Comparison of ENCODE assay signal across 8 cellular contexts in genomic region chr7:98283887-98284222, GRCh38. TPM values are rescaled to one million over a fixed set of nuclear protein-coding genes. Genes with fewer than 3 reads are reported as not detected.
DNase-seq lines count a peak whose midpoint lies in the region; ATAC-seq and TF ChIP-seq lines count a peak whose summit lies in the region.

No MANE protein-coding gene starts in this region.

- peak overlapping the region; percentile 56 for H3K27ac Mint-ChIP-seq in T-helper 17 cell

- peak overlapping the region; percentile 80 for H3K4me3 Mint-ChIP-seq in T-helper 17 cell

- ATAC-seq in T-helper 17 cell: no peak
- no peak for ATAC-seq in GM18873 (IDR thresholded peaks at IDR 0.05; ENCODE audit: low FRiP score, unreplicated experiment)
- ATAC-seq in GM21723 (IDR thresholded peaks at IDR 0.05; ENCODE audit: unreplicated experiment): no peak
- ATAC-seq in mucosa of descending colon: no peak

- DNase-seq in CD1c-positive myeloid dendritic cell (ENCODE audit: extremely low spot score) (peak; percentile 50), T-helper 17 cell (no peak), fibroblast of villous mesenchyme (ENCODE audit: low read depth) (no peak), prostate gland (ENCODE audit: low spot score) (no peak), MG63 (no peak), mucosa of descending colon (no peak)

- peaks cover 39% of the 10 kb centered on the region for H3K4me1 ChIP-seq in prostate gland (replicated peaks)
- peaks cover 69% of the 10 kb centered on the region for H3K4me1 ChIP-seq in mucosa of descending colon (ENCODE audit: low read depth)

- H3K36me3 ChIP-seq in prostate gland (no peaks in the 10 kb centered on the region), MG63 (no peaks in the 10 kb centered on the region; the same call in none of the 2 replicates), mucosa of descending colon (ENCODE audit: low read depth) (no peaks in the 10 kb centered on the region)

- intact Hi-C loops in prostate gland (cut with DNase I): no loop called here
- intact Hi-C loops in mucosa of descending colon (cut with DNase I, micrococcal nuclease): loop anchor here in 1 of 2 donors (10.0 kb wide), 1 partner anchor 121 kb away; the partner anchor contains the start of gene BAIAP2L1

- TF ChIP-seq POLR2A in prostate gland (IDR thresholded peaks at IDR 0.05): no peak

- peaks cover 26% of the 10 kb centered on the region for H3K4me1 Mint-ChIP-seq in T-helper 17 cell

- H3K27me3 ChIP-seq in prostate gland (replicated peaks; ENCODE audit: insufficient read depth) (no peaks in the 10 kb centered on the region), MG63 (no peaks in the 10 kb centered on the region)

- H3K27ac ChIP-seq in prostate gland: peak overlapping the region; percentile 93 to 99

- H3K4me3 ChIP-seq in fibroblast of villous mesenchyme (ENCODE audit: low read depth, low read length) (peak overlapping the region; percentile 95), prostate gland (peak overlapping the region; percentile 92 to 99), MG63 (no peak overlapping the region), mucosa of descending colon (no peak overlapping the region)

- peaks cover 2% of the 10 kb centered on the region for H3K36me3 Mint-ChIP-seq in T-helper 17 cell (ENCODE audit: low read depth)

- H3K27me3 Mint-ChIP-seq in T-helper 17 cell: no peaks in the 10 kb centered on the region

- H3K9me3 ChIP-seq in T-helper 17 cell (ENCODE audit: control insufficient read depth, low read length, poor library complexity, severe bottlenecking): no peaks in the 10 kb centered on the region
- no peaks in the 10 kb centered on the region for H3K9me3 ChIP-seq in prostate gland
- H3K9me3 ChIP-seq in MG63: no peaks in the 10 kb centered on the region
- no peaks in the 10 kb centered on the region for H3K9me3 ChIP-seq in mucosa of descending colon

- TF ChIP-seq CTCF in fibroblast of villous mesenchyme (IDR thresholded peaks at IDR 0.05; ENCODE audit: insufficient read depth, low read depth, low read length) (no peak), prostate gland (IDR thresholded peaks at IDR 0.05) (no peak), mucosa of descending colon (IDR thresholded peaks at IDR 0.05) (no peak)

- WGBS in prostate gland: 69% methylated on average over 8 of the region's 8 CpGs

RNA-seq across cellular contexts. Expression of gene BRI3, which starts 2.4 kb away (rescaled TPM):
- 10 to 100 TPM; 67.1 to 77.1 TPM for total RNA-seq in T-helper 17 cell
- total RNA-seq in fibroblast of villous mesenchyme: 59.6 and 68.6 TPM in 2 replicates
- 10 to 100 TPM; 68.5 to 85.4 TPM for total RNA-seq in prostate gland
- 12.5 and 37.3 TPM in 2 replicates for total RNA-seq in MG63 (2014; rRNA removed; shearing (Covaris generic); ENCODE audit: low replicate concordance)
- 100 to 1,000 TPM; 186 to 205 (median 202) TPM for total RNA-seq in mucosa of descending colon

RNA-seq across cellular contexts. Expression of gene TECPR1, which starts 31.8 kb away (rescaled TPM):
- 100 to 1,000 TPM in 1 of 2 donors, 10 to 100 TPM in 1; 76.5 to 100 TPM for total RNA-seq in T-helper 17 cell
- 21.6 and 26.1 TPM in 2 replicates for total RNA-seq in fibroblast of villous mesenchyme
- total RNA-seq in prostate gland: 10 to 100 TPM; 31.4 to 62.7 TPM
- total RNA-seq in MG63 (2014; rRNA removed; shearing (Covaris generic); ENCODE audit: low replicate concordance): 4.8 and 9.5 TPM in 2 replicates
- total RNA-seq in mucosa of descending colon: 10 to 100 TPM; 37.0 to 50.5 (median 45.5) TPM

Comparison
In these comparisons a context has a peak if more than half of its experiments do, and no peak if none do; other contexts are left out.
1. H3K4me3 ChIP-seq: peak in fibroblast of villous mesenchyme (single experiment) and prostate gland (2 of 2); none in MG63 (single experiment) and mucosa of descending colon (single experiment).